2 cellular contexts compared by ENCODE assay signal in the genomic region with DNA sequence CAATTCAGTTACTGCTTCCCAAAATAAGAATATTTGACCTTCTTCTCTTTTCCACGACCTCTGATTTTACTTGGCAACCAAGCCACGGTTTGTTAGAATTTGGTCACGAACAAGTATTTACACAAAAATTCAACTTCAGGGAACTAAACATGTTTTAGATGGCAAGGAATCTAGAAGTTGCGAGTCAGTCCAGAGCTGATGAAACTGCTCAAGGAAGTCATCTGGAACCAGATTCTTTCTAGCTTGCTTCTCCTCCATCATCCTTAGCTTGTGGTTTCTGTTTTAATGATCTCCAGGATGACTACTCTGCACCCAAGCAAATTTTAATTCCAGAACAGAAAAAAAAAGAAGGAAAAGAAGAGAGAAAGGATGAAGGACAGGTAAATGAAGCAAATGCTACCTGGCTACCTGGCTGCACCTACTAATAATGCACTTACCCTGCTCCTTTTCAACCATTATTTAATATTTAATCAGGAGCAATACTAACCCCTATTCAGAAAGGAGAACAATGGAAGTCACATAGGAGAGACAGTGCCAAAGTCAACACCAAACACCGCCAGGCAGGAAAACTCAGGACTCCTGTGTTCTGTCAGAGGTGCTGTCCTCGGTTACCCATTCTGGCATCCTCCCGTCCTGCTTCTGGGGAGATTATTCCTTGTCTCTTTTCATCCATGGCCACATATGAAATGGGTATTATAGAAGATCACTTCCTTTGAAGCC.
TF ChIP-seq lines count a peak whose summit lies in the region.

No MANE protein-coding gene starts in this region.

TF ChIP-seq in endothelial cell of umbilical vein, 7 proteins besides CTCF, POLR2A, EP300 and RAD21:
- TF ChIP-seq GATA2 (IDR thresholded peaks at IDR 0.05; ENCODE audit: insufficient read depth, insufficient read length, low read depth, low read length) (no peak), POLR2AphosphoS5 (IDR thresholded peaks at IDR 0.05; ENCODE audit: insufficient read depth, low read depth, low read length) (no peak), FOS (IDR thresholded peaks at IDR 0.05; ENCODE audit: borderline replicate concordance, insufficient read depth, low read length) (no peak), JUN (IDR thresholded peaks at IDR 0.05; ENCODE audit: borderline replicate concordance, insufficient read depth, insufficient read length, low read depth) (no peak), MYC (IDR thresholded peaks at IDR 0.05; ENCODE audit: low read depth, low read length) (no peak), EZH2 (IDR thresholded peaks at IDR 0.05; ENCODE audit: borderline replicate concordance, low read depth, low read length, severe bottlenecking) (no peak)
- TF ChIP-seq, protein P1, sequence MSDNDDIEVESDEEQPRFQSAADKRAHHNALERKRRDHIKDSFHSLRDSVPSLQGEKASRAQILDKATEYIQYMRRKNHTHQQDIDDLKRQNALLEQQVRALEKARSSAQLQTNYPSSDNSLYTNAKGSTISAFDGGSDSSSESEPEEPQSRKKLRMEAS (IDR thresholded peaks at IDR 0.05; ENCODE audit: insufficient read depth, insufficient read length): no peak
TF ChIP-seq in endothelial cell of umbilical vein: peak in this region for 0.

TF ChIP-seq in HepG2, 621 proteins besides CTCF, POLR2A, EP300 and RAD21:
- TF ChIP-seq, protein P2, sequence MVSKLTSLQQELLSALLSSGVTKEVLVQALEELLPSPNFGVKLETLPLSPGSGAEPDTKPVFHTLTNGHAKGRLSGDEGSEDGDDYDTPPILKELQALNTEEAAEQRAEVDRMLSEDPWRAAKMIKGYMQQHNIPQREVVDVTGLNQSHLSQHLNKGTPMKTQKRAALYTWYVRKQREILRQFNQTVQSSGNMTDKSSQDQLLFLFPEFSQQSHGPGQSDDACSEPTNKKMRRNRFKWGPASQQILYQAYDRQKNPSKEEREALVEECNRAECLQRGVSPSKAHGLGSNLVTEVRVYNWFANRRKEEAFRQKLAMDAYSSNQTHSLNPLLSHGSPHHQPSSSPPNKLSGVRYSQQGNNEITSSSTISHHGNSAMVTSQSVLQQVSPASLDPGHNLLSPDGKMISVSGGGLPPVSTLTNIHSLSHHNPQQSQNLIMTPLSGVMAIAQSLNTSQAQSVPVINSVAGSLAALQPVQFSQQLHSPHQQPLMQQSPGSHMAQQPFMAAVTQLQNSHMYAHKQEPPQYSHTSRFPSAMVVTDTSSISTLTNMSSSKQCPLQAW (CRISPR knock-in tag; IDR thresholded peaks at IDR 0.05): no peak
- TF ChIP-seq ZNF343 (CRISPR knock-in tag; IDR thresholded peaks at IDR 0.05): no peak
- no peak for TF ChIP-seq SMAD3 (CRISPR knock-in tag; IDR thresholded peaks at IDR 0.05)
- TF ChIP-seq PTBP1 (IDR thresholded peaks at IDR 0.05; ENCODE audit: low read depth, low read length, poor library complexity, severe bottlenecking): no peak
- TF ChIP-seq, protein P3, sequence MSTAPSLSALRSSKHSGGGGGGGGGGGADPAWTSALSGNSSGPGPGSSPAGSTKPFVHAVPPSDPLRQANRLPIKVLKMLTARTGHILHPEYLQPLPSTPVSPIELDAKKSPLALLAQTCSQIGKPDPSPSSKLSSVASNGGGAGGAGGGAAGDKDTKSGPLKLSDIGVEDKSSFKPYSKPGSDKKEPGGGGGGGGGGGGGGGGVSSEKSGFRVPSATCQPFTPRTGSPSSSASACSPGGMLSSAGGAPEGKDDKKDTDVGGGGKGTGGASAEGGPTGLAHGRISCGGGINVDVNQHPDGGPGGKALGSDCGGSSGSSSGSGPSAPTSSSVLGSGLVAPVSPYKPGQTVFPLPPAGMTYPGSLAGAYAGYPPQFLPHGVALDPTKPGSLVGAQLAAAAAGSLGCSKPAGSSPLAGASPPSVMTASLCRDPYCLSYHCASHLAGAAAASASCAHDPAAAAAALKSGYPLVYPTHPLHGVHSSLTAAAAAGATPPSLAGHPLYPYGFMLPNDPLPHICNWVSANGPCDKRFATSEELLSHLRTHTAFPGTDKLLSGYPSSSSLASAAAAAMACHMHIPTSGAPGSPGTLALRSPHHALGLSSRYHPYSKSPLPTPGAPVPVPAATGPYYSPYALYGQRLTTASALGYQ (CRISPR knock-in tag; IDR thresholded peaks at IDR 0.05): no peak
- TF ChIP-seq NFIB (CRISPR knock-in tag; IDR thresholded peaks at IDR 0.05; ENCODE audit: borderline replicate concordance): no peak
- TF ChIP-seq ETV6 (CRISPR knock-in tag; conservative IDR thresholded peaks at IDR 0.05): no peak
- TF ChIP-seq, protein P4, sequence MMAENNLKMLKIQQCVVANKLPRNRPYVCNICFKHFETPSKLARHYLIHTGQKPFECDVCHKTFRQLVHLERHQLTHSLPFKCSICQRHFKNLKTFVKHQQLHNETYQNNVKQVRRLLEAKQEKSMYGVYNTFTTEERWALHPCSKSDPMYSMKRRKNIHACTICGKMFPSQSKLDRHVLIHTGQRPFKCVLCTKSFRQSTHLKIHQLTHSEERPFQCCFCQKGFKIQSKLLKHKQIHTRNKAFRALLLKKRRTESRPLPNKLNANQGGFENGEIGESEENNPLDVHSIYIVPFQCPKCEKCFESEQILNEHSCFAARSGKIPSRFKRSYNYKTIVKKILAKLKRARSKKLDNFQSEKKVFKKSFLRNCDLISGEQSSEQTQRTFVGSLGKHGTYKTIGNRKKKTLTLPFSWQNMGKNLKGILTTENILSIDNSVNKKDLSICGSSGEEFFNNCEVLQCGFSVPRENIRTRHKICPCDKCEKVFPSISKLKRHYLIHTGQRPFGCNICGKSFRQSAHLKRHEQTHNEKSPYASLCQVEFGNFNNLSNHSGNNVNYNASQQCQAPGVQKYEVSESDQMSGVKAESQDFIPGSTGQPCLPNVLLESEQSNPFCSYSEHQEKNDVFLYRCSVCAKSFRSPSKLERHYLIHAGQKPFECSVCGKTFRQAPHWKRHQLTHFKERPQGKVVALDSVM (CRISPR knock-in tag; IDR thresholded peaks at IDR 0.05): no peak
- no peak for TF ChIP-seq ZSCAN9 (CRISPR knock-in tag; IDR thresholded peaks at IDR 0.05; ENCODE audit: borderline replicate concordance)
- no peak for TF ChIP-seq ZSCAN25 (CRISPR knock-in tag; IDR thresholded peaks at IDR 0.05)
TF ChIP-seq in HepG2: peak in this region for 0.
